In genomic region chr9:110875275-110875674, GRCh38 we compare ENCODE assay signal across 8 cellular contexts.
DNase-seq lines count a peak whose midpoint lies in the region; ATAC-seq and TF ChIP-seq lines count a peak whose summit lies in the region.

No MANE protein-coding gene starts in this region.

- no peaks in the 10 kb centered on the region for H3K79me2 ChIP-seq in Loucy (ENCODE audit: insufficient read depth, low read length)

- H3K9me3 ChIP-seq in Loucy (ENCODE audit: insufficient read depth, low read depth, low read length) = no peaks in the 10 kb centered on the region

- H3K4me2 ChIP-seq in Loucy (ENCODE audit: low read depth, low read length, poor library complexity, severe bottlenecking) = no peak overlapping the region

- peak; percentile 98 for ATAC-seq in GM21381 (IDR thresholded peaks at IDR 0.05; ENCODE audit: unreplicated experiment)
- ATAC-seq in left ventricle myocardium superior = peak; percentile 71

- BruUV-seq in Calu3 (replicated peaks; lab: Mats Ljungman, UMichigan) = no TSS peak

- CTCF ChIA-PET in Calu3 (lab: Charles Lee) = no interaction called here

- no peaks in the 10 kb centered on the region for H3K27me3 Mint-ChIP-seq in Calu3 (ENCODE audit: unreplicated experiment)

- no peaks in the 10 kb centered on the region for H3K4me1 ChIP-seq in Loucy (ENCODE audit: insufficient read depth, low read length, poor library complexity, severe bottlenecking)

- H3K27ac ChIP-seq in C4-2B = peak overlapping the region; percentile 39; the same call in 1 of the 2 replicates

- H4K20me1 ChIP-seq in Loucy (ENCODE audit: insufficient read depth, low read length, poor library complexity, severe bottlenecking) = no peaks in the 10 kb centered on the region

- H3K9me3 Mint-ChIP-seq in Calu3 (ENCODE audit: low read depth, unreplicated experiment) = no peaks in the 10 kb centered on the region

- no peak overlapping the region for H3K27ac Mint-ChIP-seq in Calu3 (ENCODE audit: unreplicated experiment)

- 0 out of 2 replicates have a peak, but pooled peaks have one; percentile 9 for TF ChIP-seq CTCF in C4-2B (conservative IDR thresholded peaks at IDR 0.05)
- TF ChIP-seq CTCF in Loucy (conservative IDR thresholded peaks at IDR 0.05; ENCODE audit: low read length) = 0 out of 2 replicates have a peak, but pooled peaks have one; percentile 17
- no peak for TF ChIP-seq CTCF in Calu3 (IDR thresholded peaks at IDR 0.05; ENCODE audit: unreplicated experiment)

- H3K9ac ChIP-seq in Loucy (ENCODE audit: low read depth, low read length, poor library complexity, severe bottlenecking) = no peak overlapping the region

- DNase-seq in left ventricle myocardium superior (peak; percentile 57), HuH-7 (ENCODE audit: low spot score) (no peak), mesenteric fat pad (ENCODE audit: low spot score) (no peak), Calu3 (no peak), NCI-H1048 (lab: John Stamatoyannopoulos, UW) (no peak)

- no peaks in the 10 kb centered on the region for H3K9me2 ChIP-seq in Loucy (replicated peaks; ENCODE audit: low read depth, low read length)

- H3K27me3 ChIP-seq in Loucy (ENCODE audit: insufficient read depth, low read length, poor library complexity, severe bottlenecking) = no peaks in the 10 kb centered on the region

- no peaks in the 10 kb centered on the region for H3K36me3 ChIP-seq in Loucy (ENCODE audit: insufficient read depth, low read length)

- no peak overlapping the region for H3K4me3 ChIP-seq in Loucy (ENCODE audit: low read length, poor library complexity, severe bottlenecking)

- intact Hi-C loops in left ventricle myocardium superior (cut with micrococcal nuclease) (no loop called here), Calu3 (cut with micrococcal nuclease; ENCODE audit: unreplicated experiment) (no loop called here)

- H3F3A ChIP-seq in Loucy (ENCODE audit: low read depth) = no peaks in the 10 kb centered on the region

- no peak overlapping the region for H2AFZ ChIP-seq in Loucy (ENCODE audit: low read length)

- H3K4me1 Mint-ChIP-seq in Calu3 (ENCODE audit: low read depth, unreplicated experiment) = no peaks in the 10 kb centered on the region

- no peaks in the 10 kb centered on the region for H3K36me3 Mint-ChIP-seq in Calu3 (ENCODE audit: insufficient read depth, unreplicated experiment)

- no peak overlapping the region for H3K4me3 Mint-ChIP-seq in Calu3 (ENCODE audit: low read depth, unreplicated experiment)
